Comparison of ENCODE assay signal across 28 cellular contexts in genomic region chr15:46151786-46152185, GRCh38.
"Had no signal": no experiment of that assay in that cellular context is flagged by ENCODE, and none has a peak within 500 bp of the region (broad histone marks: within the 10 kb centered on the region; RNA-seq: fewer than 3 reads in every experiment).

No MANE protein-coding gene starts in this region.

- H3K27me3 ChIP-seq: adrenal gland, brain microvascular endothelial cell, esophagus muscularis mucosa, stomach, thyroid gland, upper lobe of left lung, vagina had no signal

- H3K27ac ChIP-seq: adrenal gland, brain microvascular endothelial cell, esophagus muscularis mucosa, lower lobe of right lung, stomach, thyroid gland, upper lobe of left lung, vagina had no signal

- H3K4me3 ChIP-seq: adrenal gland, esophagus muscularis mucosa, lower lobe of right lung, stomach, thyroid gland, upper lobe of left lung, vagina had no signal

- H3K4me3 Mint-ChIP-seq: activated naive CD8-positive, alpha-beta T cell; dendritic cell treated with granulocyte-macrophage colony-stimulating factor and Interleukin-4, amounts not matched to agents 40 ng/mL and 50 ng/mL, for 4 days; endodermal cell; nephron; stimulated activated naive B cell treated with anti-CD40 and anti-IgM and Interleukin-4, amounts not matched to agents 10 μg/mL and 1 μg/mL and 100 μg/mL, for 72 hours; T-helper 17 cell had no signal

- ATAC-seq: left lobe of liver; lower lobe of right lung; right cardiac atrium; stimulated activated naive B cell treated with anti-CD40 and anti-IgM and Interleukin-4, amounts not matched to agents 10 μg/mL and 1 μg/mL and 100 μg/mL, for 72 hours; T-helper 17 cell had no signal

- H3K27me3 Mint-ChIP-seq: activated naive CD8-positive, alpha-beta T cell; dendritic cell treated with granulocyte-macrophage colony-stimulating factor and Interleukin-4, amounts not matched to agents 40 ng/mL and 50 ng/mL, for 4 days; stimulated activated naive B cell treated with anti-CD40 and anti-IgM and Interleukin-4, amounts not matched to agents 10 μg/mL and 1 μg/mL and 100 μg/mL, for 72 hours; T-helper 17 cell had no signal

- H3K36me3 ChIP-seq: adrenal gland, brain microvascular endothelial cell, esophagus muscularis mucosa, lower lobe of right lung, stomach, thyroid gland, upper lobe of left lung, vagina had no signal

- H3K9me3 ChIP-seq: adrenal gland, lower lobe of right lung, thyroid gland, vagina had no signal

- DNase-seq: activated CD4-positive, alpha-beta T cell treated with anti-CD3 and anti-CD28 coated beads, Interleukin-2, amount 50 U/mL, for 1 hour; activated effector memory CD4-positive, alpha-beta T cell treated with Interleukin-2 at 50 U/mL for 16 hours; activated naive CD4-positive, alpha-beta T cell treated with Interleukin-2 at 50 U/mL for 16 hours; activated T-cell treated with anti-CD3 and anti-CD28 coated beads for 4 hours; adrenal gland; aorta; brain microvascular endothelial cell; central memory CD4-positive, alpha-beta T cell; endodermal cell; glutamatergic neuron; lower lobe of right lung; mesenchymal stem cell; posterior cingulate gyrus; right cardiac atrium; stimulated activated CD4-positive, alpha-beta T cell treated with anti-CD3 and anti-CD28 coated beads, Interleukin-15, amount 100 ng/mL, for 24 hours; stimulated activated CD4-positive, alpha-beta T cell treated with anti-CD3 and anti-CD28 coated beads, Interleukin-2, amount 100 ng/mL, for 24 hours; stimulated activated naive B cell treated with anti-CD40 and anti-IgM and Interleukin-4, amounts not matched to agents 10 μg/mL and 1 μg/mL and 100 μg/mL, for 72 hours; stomach; T-helper 17 cell; T1000; thyroid gland; upper lobe of left lung had no signal

- H3K9me3 Mint-ChIP-seq: endodermal cell, nephron had no signal

- H3K4me1 ChIP-seq: adrenal gland, esophagus muscularis mucosa, lower lobe of right lung, stomach, thyroid gland, upper lobe of left lung, vagina had no signal

- H3K36me3 Mint-ChIP-seq: activated naive CD8-positive, alpha-beta T cell; stimulated activated naive B cell treated with anti-CD40 and anti-IgM and Interleukin-4, amounts not matched to agents 10 μg/mL and 1 μg/mL and 100 μg/mL, for 72 hours had no signal

- H3K27ac Mint-ChIP-seq: activated naive CD8-positive, alpha-beta T cell; dendritic cell treated with granulocyte-macrophage colony-stimulating factor and Interleukin-4, amounts not matched to agents 40 ng/mL and 50 ng/mL, for 4 days; endodermal cell; nephron; stimulated activated naive B cell treated with anti-CD40 and anti-IgM and Interleukin-4, amounts not matched to agents 10 μg/mL and 1 μg/mL and 100 μg/mL, for 72 hours; T-helper 17 cell had no signal

- H3K4me1 Mint-ChIP-seq: nephron; stimulated activated naive B cell treated with anti-CD40 and anti-IgM and Interleukin-4, amounts not matched to agents 10 μg/mL and 1 μg/mL and 100 μg/mL, for 72 hours; T-helper 17 cell had no signal
